ENCODE assay signal across 25 cellular contexts in the genomic region with DNA sequence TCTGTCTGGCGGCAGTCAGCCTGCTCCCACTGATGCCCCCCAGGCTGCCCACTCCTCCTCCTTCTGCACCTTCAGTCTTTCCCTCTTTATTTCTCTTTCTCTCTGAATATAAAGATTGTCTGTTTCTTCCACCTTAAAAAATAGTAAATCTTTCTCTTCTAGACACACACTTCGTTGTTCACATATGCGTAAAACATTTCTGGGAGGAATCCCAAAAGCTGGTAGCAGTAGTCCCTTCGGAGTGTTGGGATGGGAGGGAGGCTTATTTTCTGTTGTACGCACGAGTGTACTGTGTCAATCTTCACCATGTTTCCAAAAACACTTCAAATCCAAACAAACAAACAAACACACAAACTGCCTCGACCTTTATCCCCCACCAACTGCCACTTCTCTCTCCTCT. TPM values are rescaled to one million over a fixed set of nuclear protein-coding genes. Genes with fewer than 3 reads are reported as not detected.
DNase-seq lines count a peak whose midpoint lies in the region; ATAC-seq and TF ChIP-seq lines count a peak whose summit lies in the region.
"Had no signal": no experiment of that assay in that cellular context is flagged by ENCODE, and none has a peak within 500 bp of the region (broad histone marks: within the 10 kb centered on the region; RNA-seq: fewer than 3 reads in every experiment).

No MANE protein-coding gene starts in this region.

- peaks cover 36% of the 10 kb centered on the region for H4K20me1 ChIP-seq in osteoblast (ENCODE audit: insufficient read depth, low read length)

- H3K9me3 Mint-ChIP-seq in activated naive CD8-positive, alpha-beta T cell (ENCODE audit: low read depth) = no peaks in the 10 kb centered on the region
- H3K9me3 Mint-ChIP-seq in activated naive CD8-positive, alpha-beta T cell treated with anti-CD3 and anti-CD28 coated beads, Interleukin-2, amount 50 U/mL, for 24 hours = no peaks in the 10 kb centered on the region
- no peaks in the 10 kb centered on the region for H3K9me3 Mint-ChIP-seq in activated T-helper 17 cell treated with anti-CD3 and anti-CD28 coated beads, Interleukin-2, amount 50 U/mL, for 72 hours
- no peaks in the 10 kb centered on the region for H3K9me3 Mint-ChIP-seq in naive thymus-derived CD8-positive, alpha-beta T cell
- H3K9me3 Mint-ChIP-seq: CD14-positive monocyte, IgD-negative memory B cell had no signal

- 60 to 61% methylated on average over 7 of the region's 7 CpGs for WGBS in thyroid gland, 2 donors

- POLR2A ChIA-PET in naive thymus-derived CD8-positive, alpha-beta T cell (lab: Charles Lee) = no interaction called here

- H3K4me1 ChIP-seq in thyroid gland (peaks cover 13 to 31% of the 10 kb centered on the region in 2 donors), osteoblast (ENCODE audit: insufficient read depth, low read length) (peaks cover 10% of the 10 kb centered on the region)
- H3K4me1 ChIP-seq in effector memory CD4-positive, alpha-beta T cell (ENCODE audit: control insufficient read depth, insufficient read depth, low read length, poor library complexity, severe bottlenecking) = no peaks in the 10 kb centered on the region

- H3K79me2 ChIP-seq in osteoblast (ENCODE audit: insufficient read depth, low read length) = no peaks in the 10 kb centered on the region

- H2AFZ ChIP-seq in osteoblast (ENCODE audit: low read length) = no peak overlapping the region

- H3K9me3 ChIP-seq in thyroid gland (no peaks in the 10 kb centered on the region), osteoblast (ENCODE audit: low read depth, low read length) (no peaks in the 10 kb centered on the region)
- no peaks in the 10 kb centered on the region for H3K9me3 ChIP-seq in effector memory CD4-positive, alpha-beta T cell (ENCODE audit: control insufficient read depth, low read length)
- H3K9me3 ChIP-seq: mucosa of descending colon, neutrophil, right atrium auricular region, thoracic aorta had no signal

- H3K4me2 ChIP-seq in osteoblast (ENCODE audit: insufficient read depth, low read length) = no peak overlapping the region

- H3K4me3 ChIP-seq in thyroid gland (replicated peaks in 1 of 3) = no peak overlapping the region
- no peak overlapping the region for H3K4me3 ChIP-seq in osteoblast (ENCODE audit: insufficient read depth, low read length)
- no peak overlapping the region for H3K4me3 ChIP-seq in effector memory CD4-positive, alpha-beta T cell (ENCODE audit: insufficient read depth, low read depth, low read length, poor library complexity, severe bottlenecking)
- H3K4me3 ChIP-seq: cardiac muscle cell, mucosa of descending colon, right atrium auricular region, thoracic aorta had no signal

- no peak for TF ChIP-seq POLR2A in thyroid gland (IDR thresholded peaks at IDR 0.05)

- intact Hi-C loops in thyroid gland (cut with DNase I) = no loop called here

- ATAC-seq in activated naive CD8-positive, alpha-beta T cell treated with anti-CD3 and anti-CD28 coated beads, Interleukin-2, amount 50 U/mL, for 24 hours = no peak
- no peak for ATAC-seq in activated T-helper 17 cell treated with anti-CD3 and anti-CD28 coated beads, Interleukin-2, amount 50 U/mL, for 72 hours (replicated peaks)
- ATAC-seq in naive thymus-derived CD8-positive, alpha-beta T cell = no peak
- ATAC-seq: Right ventricle myocardium inferior had no signal

- peaks cover 36 to 41% of the 10 kb centered on the region in 2 donors for H3K36me3 ChIP-seq in thyroid gland
- peaks cover 36% of the 10 kb centered on the region for H3K36me3 ChIP-seq in osteoblast (ENCODE audit: insufficient read depth, low read length)
- peaks cover 84% of the 10 kb centered on the region for H3K36me3 ChIP-seq in effector memory CD4-positive, alpha-beta T cell (ENCODE audit: control insufficient read depth, insufficient read depth, low read length)

- H3K4me3 Mint-ChIP-seq in activated naive CD8-positive, alpha-beta T cell = no peak overlapping the region
- H3K4me3 Mint-ChIP-seq in activated naive CD8-positive, alpha-beta T cell treated with anti-CD3 and anti-CD28 coated beads, Interleukin-2, amount 50 U/mL, for 24 hours = no peak overlapping the region
- H3K4me3 Mint-ChIP-seq in activated T-helper 17 cell treated with anti-CD3 and anti-CD28 coated beads, Interleukin-2, amount 50 U/mL, for 72 hours = no peak overlapping the region
- H3K4me3 Mint-ChIP-seq in naive thymus-derived CD8-positive, alpha-beta T cell = no peak overlapping the region
- H3K4me3 Mint-ChIP-seq: CD14-positive monocyte had no signal

- DNase-seq in activated naive CD8-positive, alpha-beta T cell treated with anti-CD3 and anti-CD28 coated beads, Interleukin-2, amount 50 U/mL, for 24 hours = no peak
- DNase-seq in naive thymus-derived CD8-positive, alpha-beta T cell = peak in 1 of 10 donors; percentile 4
- DNase-seq in thyroid gland (no peak), osteoblast (ENCODE audit: insufficient read length, low spot score, missing footprints) (no peak), amygdala (lab: John Stamatoyannopoulos, UW) (no peak)
- no peak for DNase-seq in effector memory CD4-positive, alpha-beta T cell
- DNase-seq: DMS53; GF-D8; hippocampal formation; NCI-H146; NCI-H2171; NCI-H69; stimulated activated CD4-positive, alpha-beta T cell treated with anti-CD3 and anti-CD28 coated beads, Interleukin-15, amount 100 ng/mL, for 24 hours had no signal

- H3K27me3 ChIP-seq in thyroid gland (no peaks in the 10 kb centered on the region), osteoblast (ENCODE audit: insufficient read depth, low read length) (no peaks in the 10 kb centered on the region)
- no peaks in the 10 kb centered on the region for H3K27me3 ChIP-seq in effector memory CD4-positive, alpha-beta T cell (replicated peaks; ENCODE audit: control insufficient read depth, insufficient read depth, low read length, poor library complexity, severe bottlenecking)
- H3K27me3 ChIP-seq: cardiac muscle cell, neutrophil, right atrium auricular region had no signal

- H3K27ac ChIP-seq in thyroid gland (peak overlapping the region in 2 of 3 donors; percentile 52 to 86), osteoblast (ENCODE audit: low read depth, low read length) (no peak overlapping the region)
- no peak overlapping the region for H3K27ac ChIP-seq in effector memory CD4-positive, alpha-beta T cell (ENCODE audit: insufficient read depth, low read length, poor library complexity, severe bottlenecking)
- H3K27ac ChIP-seq: cardiac muscle cell, epithelial cell of prostate, neutrophil had no signal

- H3K4me1 Mint-ChIP-seq in activated naive CD8-positive, alpha-beta T cell (ENCODE audit: low read depth) = peaks cover 6% of the 10 kb centered on the region
- H3K4me1 Mint-ChIP-seq in activated naive CD8-positive, alpha-beta T cell treated with anti-CD3 and anti-CD28 coated beads, Interleukin-2, amount 50 U/mL, for 24 hours = peaks cover 8% of the 10 kb centered on the region
- peaks cover 19% of the 10 kb centered on the region for H3K4me1 Mint-ChIP-seq in activated T-helper 17 cell treated with anti-CD3 and anti-CD28 coated beads, Interleukin-2, amount 50 U/mL, for 72 hours
- peaks cover 3 to 7% (median 5%) of the 10 kb centered on the region in 4 donors for H3K4me1 Mint-ChIP-seq in naive thymus-derived CD8-positive, alpha-beta T cell
- H3K4me1 Mint-ChIP-seq: CD14-positive monocyte, IgD-negative memory B cell had no signal

- H3K36me3 Mint-ChIP-seq in activated naive CD8-positive, alpha-beta T cell = peaks cover 3% of the 10 kb centered on the region
- peaks cover 10% of the 10 kb centered on the region for H3K36me3 Mint-ChIP-seq in activated naive CD8-positive, alpha-beta T cell treated with anti-CD3 and anti-CD28 coated beads, Interleukin-2, amount 50 U/mL, for 24 hours (ENCODE audit: low read depth)
- peaks cover 74% of the 10 kb centered on the region for H3K36me3 Mint-ChIP-seq in activated T-helper 17 cell treated with anti-CD3 and anti-CD28 coated beads, Interleukin-2, amount 50 U/mL, for 72 hours (ENCODE audit: low read depth)
- H3K36me3 Mint-ChIP-seq in naive thymus-derived CD8-positive, alpha-beta T cell = peaks cover 0 to 79% (median 13%) of the 10 kb centered on the region in 3 donors

- TF ChIP-seq CTCF in thyroid gland (IDR thresholded peaks at IDR 0.05) = no peak
- TF ChIP-seq CTCF in osteoblast (IDR thresholded peaks at IDR 0.05; ENCODE audit: extremely low read depth, low read depth, low read length) = no peak

- H3K27me3 Mint-ChIP-seq in activated naive CD8-positive, alpha-beta T cell = no peaks in the 10 kb centered on the region
- no peaks in the 10 kb centered on the region for H3K27me3 Mint-ChIP-seq in activated naive CD8-positive, alpha-beta T cell treated with anti-CD3 and anti-CD28 coated beads, Interleukin-2, amount 50 U/mL, for 24 hours
- H3K27me3 Mint-ChIP-seq in activated T-helper 17 cell treated with anti-CD3 and anti-CD28 coated beads, Interleukin-2, amount 50 U/mL, for 72 hours = no peaks in the 10 kb centered on the region
- no peaks in the 10 kb centered on the region for H3K27me3 Mint-ChIP-seq in naive thymus-derived CD8-positive, alpha-beta T cell
- H3K27me3 Mint-ChIP-seq: IgD-negative memory B cell had no signal

- H3K27ac Mint-ChIP-seq in activated naive CD8-positive, alpha-beta T cell = peak overlapping the region; percentile 41
- H3K27ac Mint-ChIP-seq in activated naive CD8-positive, alpha-beta T cell treated with anti-CD3 and anti-CD28 coated beads, Interleukin-2, amount 50 U/mL, for 24 hours = no peak overlapping the region
- H3K27ac Mint-ChIP-seq in activated T-helper 17 cell treated with anti-CD3 and anti-CD28 coated beads, Interleukin-2, amount 50 U/mL, for 72 hours = peak overlapping the region; percentile 91
- H3K27ac Mint-ChIP-seq in naive thymus-derived CD8-positive, alpha-beta T cell = peak overlapping the region in 6 of 10 donors; percentile 24 to 86 (median 50)

RNA-seq across cellular contexts. Expression of gene OSBPL7, which starts 9.9 kb away (rescaled TPM):
- 10 to 100 TPM; 11.6 to 14.4 TPM for total RNA-seq in activated T-helper 17 cell treated with anti-CD3 and anti-CD28 coated beads, Interleukin-2, amount 50 U/mL, for 72 hours
- 10 to 100 TPM; 38.8 to 48.1 TPM for total RNA-seq in naive thymus-derived CD8-positive, alpha-beta T cell
- 1 to 10 TPM; 3.6 to 6.8 (median 4.4) TPM for polyA plus RNA-seq in naive thymus-derived CD8-positive, alpha-beta T cell
- total RNA-seq in thyroid gland = 10 to 100 TPM; 12.7 to 18.0 (median 14.7) TPM
- total RNA-seq in osteoblast = 8.0 and 8.3 TPM in 2 replicates

RNA-seq across cellular contexts. Expression of gene MRPL10, which starts 19.6 kb away (rescaled TPM):
- total RNA-seq in activated T-helper 17 cell treated with anti-CD3 and anti-CD28 coated beads, Interleukin-2, amount 50 U/mL, for 72 hours = 10 to 100 TPM; 58.0 to 58.8 TPM
- total RNA-seq in naive thymus-derived CD8-positive, alpha-beta T cell = 10 to 100 TPM; 38.2 to 41.8 TPM
- 10 to 100 TPM; 38.3 to 68.5 (median 38.3) TPM for polyA plus RNA-seq in naive thymus-derived CD8-positive, alpha-beta T cell
- total RNA-seq in thyroid gland (10 to 100 TPM; 36.1 to 51.9 (median 39.1) TPM), osteoblast (32.7 and 35.8 TPM in 2 replicates)

RNA-seq across cellular contexts. Expression of gene LRRC46, which starts 19.8 kb away (rescaled TPM):
- total RNA-seq in activated T-helper 17 cell treated with anti-CD3 and anti-CD28 coated beads, Interleukin-2, amount 50 U/mL, for 72 hours = under 1 TPM; 0.58 to 0.61 TPM
- total RNA-seq in naive thymus-derived CD8-positive, alpha-beta T cell = under 1 TPM; 0.29 to 0.85 TPM
- under 1 TPM; 0.43 to 0.56 (median 0.48) TPM for polyA plus RNA-seq in naive thymus-derived CD8-positive, alpha-beta T cell
- total RNA-seq in thyroid gland (1 to 10 TPM in 2 of 4 donors, under 1 TPM in 1, not detected in 1; 0.44 to 3.2 (median 2.0) TPM), osteoblast (not detected in 2 replicates)
- total RNA-seq: cardiac muscle cell, lower leg skin had no signal

RNA-seq across cellular contexts. Expression of gene SCRN2, which starts 29.4 kb away (rescaled TPM):
- total RNA-seq in activated T-helper 17 cell treated with anti-CD3 and anti-CD28 coated beads, Interleukin-2, amount 50 U/mL, for 72 hours = 10 to 100 TPM; 21.2 to 21.8 TPM
- total RNA-seq in naive thymus-derived CD8-positive, alpha-beta T cell = 10 to 100 TPM; 41.4 to 46.0 TPM
- 10 to 100 TPM; 19.3 to 37.9 (median 21.6) TPM for polyA plus RNA-seq in naive thymus-derived CD8-positive, alpha-beta T cell
- total RNA-seq in thyroid gland = 10 to 100 TPM; 37.0 to 71.5 (median 49.1) TPM
- 41.0 and 42.7 TPM in 2 replicates for total RNA-seq in osteoblast

RNA-seq across cellular contexts. Expression of gene SP6, which starts 39.3 kb away (rescaled TPM):
- total RNA-seq in activated T-helper 17 cell treated with anti-CD3 and anti-CD28 coated beads, Interleukin-2, amount 50 U/mL, for 72 hours = under 1 TPM in 1 of 2 donors, not detected in 1; 0.21 TPM
- total RNA-seq in naive thymus-derived CD8-positive, alpha-beta T cell = under 1 TPM; 0.16 to 0.33 TPM
- under 1 TPM in 1 of 3 donors, not detected in 2; 0.13 TPM for polyA plus RNA-seq in naive thymus-derived CD8-positive, alpha-beta T cell
- total RNA-seq in thyroid gland (1 to 10 TPM in 1 of 4 donors, under 1 TPM in 3; 0.56 to 5.9 (median 0.96) TPM), osteoblast (under 0.01 TPM in 2 replicates)
- total RNA-seq: thoracic aorta had no signal
- polyA plus RNA-seq: IgD-negative memory B cell had no signal

Comparison
In these comparisons a context has a peak if more than half of its experiments do, and no peak if none do; other contexts are left out.
1. H3K27ac ChIP-seq: peak in thyroid gland (2 of 3); none in osteoblast (single experiment) and effector memory CD4-positive, alpha-beta T cell (single experiment).